ENCODE assay signal across 14 cellular contexts in genomic region chr11:6483015-6483414, GRCh38. TPM values are rescaled to one million over a fixed set of nuclear protein-coding genes. Genes with fewer than 3 reads are reported as not detected.
DNase-seq lines count a peak whose midpoint lies in the region; ATAC-seq and TF ChIP-seq lines count a peak whose summit lies in the region.
"Had no signal": no experiment of that assay in that cellular context is flagged by ENCODE, and none has a peak within 500 bp of the region (broad histone marks: within the 10 kb centered on the region; RNA-seq: fewer than 3 reads in every experiment).

No MANE protein-coding gene starts in this region.

- peaks cover 0 to 58% (median 18%) of the 10 kb centered on the region in 11 experiments; a peak in 12 of 22 replicates for H4K20me1 ChIP-seq in BLaER1 treated with 17β-estradiol and CSF1 and Interleukin-3, amounts not matched to agents 10 nM and 100 nM

- H3K4me3 ChIP-seq in BLaER1 treated with 17β-estradiol and CSF1 and Interleukin-3, amounts not matched to agents 10 nM and 100 nM, result peak overlapping the region in 7 of 10 experiments; percentile 81 to 88 (median 83); a peak in 8 of 20 replicates
- H3K4me3 ChIP-seq in HFF-Myc (replicated peaks; ENCODE audit: low read depth, low read length), result peak overlapping the region; percentile 87
- peak overlapping the region; percentile 97 for H3K4me3 ChIP-seq in adipocyte (ENCODE audit: low read length)
- no peak overlapping the region for H3K4me3 ChIP-seq in naive thymus-derived CD4-positive, alpha-beta T cell (ENCODE audit: low read length)
- H3K4me3 ChIP-seq: thyroid gland had no signal

- POLR2A ChIA-PET in naive thymus-derived CD4-positive, alpha-beta T cell (lab: Charles Lee), result interaction anchor here (0.6 to 4.2 kb wide), 13 partner anchors 10 to 794 kb away, joined by 3 to 20 read pairs (median 11); partner anchors contain the start of genes APBB1, MRPL17, SMPD1 and TAF10
- POLR2A ChIA-PET in RWPE1 (lab: Yijun Ruan, JAX; ENCODE audit: low non-redundant PET), result no interaction called here

- peak overlapping the region; percentile 18 to 99 (median 93) for H3K27ac Mint-ChIP-seq in naive thymus-derived CD4-positive, alpha-beta T cell

- no peaks in the 10 kb centered on the region for H3K27me3 Mint-ChIP-seq in naive thymus-derived CD4-positive, alpha-beta T cell

- peaks cover 0 to 1% (median 0%) of the 10 kb centered on the region in 11 donors for H3K9me3 Mint-ChIP-seq in naive thymus-derived CD4-positive, alpha-beta T cell

- peak overlapping the region; percentile 87 to 99 (median 97) for H3K4me3 Mint-ChIP-seq in naive thymus-derived CD4-positive, alpha-beta T cell

- H3K9me3 ChIP-seq in BLaER1 treated with 17β-estradiol and CSF1 and Interleukin-3, amounts not matched to agents 10 nM and 100 nM (replicated peaks in 1 of 11), result no peaks in the 10 kb centered on the region
- no peaks in the 10 kb centered on the region for H3K9me3 ChIP-seq in adipocyte (ENCODE audit: control insufficient read depth, low read length)
- H3K9me3 ChIP-seq in naive thymus-derived CD4-positive, alpha-beta T cell (ENCODE audit: control insufficient read depth in 2 of 3, low read length in 3 of 3), result no peaks in the 10 kb centered on the region
- H3K9me3 ChIP-seq: thyroid gland had no signal

- H3K4me1 Mint-ChIP-seq in naive thymus-derived CD4-positive, alpha-beta T cell, result peaks cover 29 to 48% (median 43%) of the 10 kb centered on the region in 7 donors

- no peak for DNase-seq in HFF-Myc (ENCODE audit: extremely low read depth, low read depth)
- no peak for DNase-seq in adipocyte (ENCODE audit: low read depth)
- DNase-seq in naive thymus-derived CD4-positive, alpha-beta T cell, result no peak
- no peak for DNase-seq in RWPE1 (ENCODE audit: low spot score)
- DNase-seq in HUDEP-2 (lab: John Stamatoyannopoulos, UW; ENCODE audit: unreplicated experiment in 76 of 76), result no peak
- DNase-seq: activated CD4-positive, alpha-beta T cell treated with anti-CD3 and anti-CD28 coated beads, Interleukin-2, amount 50 U/mL, for 4 hours; COR-L47; HCEC 1CT; NCI-H446; Right ventricle myocardium superior; thyroid gland had no signal

- H3K9ac ChIP-seq in BLaER1 treated with 17β-estradiol and CSF1 and Interleukin-3, amounts not matched to agents 10 nM and 100 nM, result peak overlapping the region in 9 of 11 experiments; percentile 92 to 95 (median 93); a peak in 11 of 22 replicates
- peak overlapping the region; percentile 98 for H3K9ac ChIP-seq in adipocyte (ENCODE audit: low read length)

- no peaks in the 10 kb centered on the region for H3K27me3 ChIP-seq in BLaER1 treated with 17β-estradiol and CSF1 and Interleukin-3, amounts not matched to agents 10 nM and 100 nM
- H3K27me3 ChIP-seq in adipocyte (replicated peaks; ENCODE audit: control insufficient read depth, insufficient read depth, low read length), result no peaks in the 10 kb centered on the region
- H3K27me3 ChIP-seq in naive thymus-derived CD4-positive, alpha-beta T cell (ENCODE audit: control insufficient read depth in 2 of 2, insufficient read depth in 2 of 2, low read length in 2 of 2), result no peaks in the 10 kb centered on the region
- H3K27me3 ChIP-seq: thyroid gland had no signal

- peak overlapping the region in 5 of 11 experiments; percentile 86 to 93 (median 91); a peak in 5 of 22 replicates for H3K27ac ChIP-seq in BLaER1 treated with 17β-estradiol and CSF1 and Interleukin-3, amounts not matched to agents 10 nM and 100 nM
- peak overlapping the region; percentile 86 for H3K27ac ChIP-seq in naive thymus-derived CD4-positive, alpha-beta T cell (ENCODE audit: low read depth, low read length)
- no peak overlapping the region for H3K27ac ChIP-seq in RWPE1
- H3K27ac ChIP-seq: thyroid gland had no signal

- TF ChIP-seq POLR2A in GM18505 (IDR thresholded peaks at IDR 0.05; ENCODE audit: borderline replicate concordance, extremely low read depth, insufficient read depth, insufficient read length), result no peak

- CTCF ChIA-PET in naive thymus-derived CD4-positive, alpha-beta T cell (lab: Charles Lee), result interaction anchor here (1.1 to 3.2 kb wide), 2 partner anchors 24 to 104 kb away, joined by 3 to 14 read pairs; no protein-coding TSS in a partner anchor
- CTCF ChIA-PET in RWPE1 (lab: Yijun Ruan, JAX), result no interaction called here

- H3K4me2 ChIP-seq in BLaER1 treated with 17β-estradiol and CSF1 and Interleukin-3, amounts not matched to agents 10 nM and 100 nM, result peak overlapping the region; percentile 93 to 100 (median 97)

- H3K36me3 ChIP-seq in BLaER1 treated with 17β-estradiol and CSF1 and Interleukin-3, amounts not matched to agents 10 nM and 100 nM, result peaks cover 61 to 79% (median 76%) of the 10 kb centered on the region in 11 experiments
- H3K36me3 ChIP-seq in adipocyte (ENCODE audit: control insufficient read depth, insufficient read depth, low read length, severe bottlenecking), result peaks cover 66% of the 10 kb centered on the region
- peaks cover 7 to 69% (median 12%) of the 10 kb centered on the region in 3 experiments for H3K36me3 ChIP-seq in naive thymus-derived CD4-positive, alpha-beta T cell (ENCODE audit: control insufficient read depth in 2 of 3, insufficient read depth in 3 of 3, low read length in 3 of 3)

- intact Hi-C loops in naive thymus-derived CD4-positive, alpha-beta T cell (cut with micrococcal nuclease), result loop anchor here (5.0 to 10.0 kb wide), 6 partner anchors 41 to 1878 kb away; partner anchors contain the start of genes TRIM22 (in 2 of the 2), TRIM5 (in 2 of the 2), EIF3F (in 1 of the 2) and HPX (in 1 of the 2)

- TF ChIP-seq CTCF in HFF-Myc (IDR thresholded peaks at IDR 0.05; ENCODE audit: low read depth, low read length, missing control alignments) (no peak), RWPE1 (conservative IDR thresholded peaks at IDR 0.05; ENCODE audit: low read depth) (no peak)

- ATAC-seq in naive thymus-derived CD4-positive, alpha-beta T cell, result no peak
- ATAC-seq in GM19467 (IDR thresholded peaks at IDR 0.05; ENCODE audit: unreplicated experiment) (no peak), GM18505 (IDR thresholded peaks at IDR 0.05; ENCODE audit: unreplicated experiment) (no peak)

- peaks cover 26 to 48% (median 31%) of the 10 kb centered on the region in 10 experiments for H3K4me1 ChIP-seq in BLaER1 treated with 17β-estradiol and CSF1 and Interleukin-3, amounts not matched to agents 10 nM and 100 nM
- peaks cover 28% of the 10 kb centered on the region for H3K4me1 ChIP-seq in adipocyte (ENCODE audit: control insufficient read depth, insufficient read depth, low read length)
- H3K4me1 ChIP-seq in naive thymus-derived CD4-positive, alpha-beta T cell (ENCODE audit: control insufficient read depth in 2 of 2, insufficient read depth in 2 of 2, low read length in 2 of 2), result peaks cover 22 to 24% of the 10 kb centered on the region in 2 donors

- H3K36me3 Mint-ChIP-seq in naive thymus-derived CD4-positive, alpha-beta T cell, result peaks cover 12 to 30% (median 13%) of the 10 kb centered on the region in 5 donors

RNA-seq across cellular contexts. Expression of gene TIMM10B, which starts 1.7 kb away (rescaled TPM):
- 10 to 100 TPM; 39.3 to 68.4 (median 59.2) TPM for total RNA-seq in naive thymus-derived CD4-positive, alpha-beta T cell
- polyA plus RNA-seq in naive thymus-derived CD4-positive, alpha-beta T cell, result 10 to 100 TPM; 32.8 to 38.8 TPM

RNA-seq across cellular contexts. Expression of gene ARFIP2, which starts 1.9 kb away (rescaled TPM):
- total RNA-seq in naive thymus-derived CD4-positive, alpha-beta T cell, result 10 to 100 TPM; 48.6 to 63.4 (median 53.8) TPM
- 10 to 100 TPM; 35.7 to 45.7 TPM for polyA plus RNA-seq in naive thymus-derived CD4-positive, alpha-beta T cell

RNA-seq across cellular contexts. Expression of gene TRIM3, which starts 9.3 kb away (rescaled TPM):
- total RNA-seq in naive thymus-derived CD4-positive, alpha-beta T cell, result 10 to 100 TPM in 4 of 5 experiments, 1 to 10 TPM in 1; 8.1 to 20.7 (median 17.2) TPM
- 1 to 10 TPM; 1.6 to 4.2 TPM for polyA plus RNA-seq in naive thymus-derived CD4-positive, alpha-beta T cell

RNA-seq across cellular contexts. Expression of gene DNHD1, which starts 14.1 kb away (rescaled TPM):
- 10 to 100 TPM; 24.0 to 65.8 (median 62.2) TPM for total RNA-seq in naive thymus-derived CD4-positive, alpha-beta T cell
- polyA plus RNA-seq in naive thymus-derived CD4-positive, alpha-beta T cell, result 1 to 10 TPM in 1 of 2 donors, under 1 TPM in 1; 0.90 to 2.8 TPM

RNA-seq across cellular contexts. Expression of gene HPX, which starts 42.2 kb away (rescaled TPM):
- 1 to 10 TPM in 4 of 5 experiments, under 1 TPM in 1; 0.56 to 7.0 (median 1.7) TPM for total RNA-seq in naive thymus-derived CD4-positive, alpha-beta T cell
- polyA plus RNA-seq in naive thymus-derived CD4-positive, alpha-beta T cell, result not detected
